1 cellular context compared by ENCODE assay signal in genomic region chr10:113680172-113681111, GRCh38.
TF ChIP-seq lines count a peak whose summit lies in the region.

No MANE protein-coding gene starts in this region.

TF ChIP-seq in GM12878, 131 proteins besides CTCF, POLR2A, EP300 and RAD21 (continued from another document and continues in another):
- TF ChIP-seq ZBTB33 (IDR thresholded peaks at IDR 0.05) (no peak), MXI1 (IDR thresholded peaks at IDR 0.05; ENCODE audit: low read depth, low read length) (no peak; the same call in 1 of the 2 replicates), MAX (IDR thresholded peaks at IDR 0.05; ENCODE audit: low read depth, low read length) (no peak), SRF (IDR thresholded peaks at IDR 0.05; ENCODE audit: low read depth in 2 of 2, low read length in 2 of 2) (no peak), E2F8 (IDR thresholded peaks at IDR 0.05; ENCODE audit: low read depth, partially characterized antibody) (no peak), ATF3 (IDR thresholded peaks at IDR 0.05; ENCODE audit: borderline replicate concordance, extremely low read depth, low read depth, low read length) (no peak), NR2C2 (IDR thresholded peaks at IDR 0.05; ENCODE audit: borderline replicate concordance, control insufficient read depth, insufficient read length, low read depth) (no peak), BRCA1 (IDR thresholded peaks at IDR 0.05; ENCODE audit: low read depth, low read length) (no peak), ZBTB40 (IDR thresholded peaks at IDR 0.05; ENCODE audit: borderline replicate concordance) (no peak), TCF7 (IDR thresholded peaks at IDR 0.05; ENCODE audit: borderline replicate concordance) (no peak), BCL3 (IDR thresholded peaks at IDR 0.05; ENCODE audit: borderline replicate concordance, insufficient read depth, low read depth, low read length, poor library complexity, severe bottlenecking) (no peak), CEBPZ (IDR thresholded peaks at IDR 0.05; ENCODE audit: low read depth, low read length) (no peak), EZH2 (IDR thresholded peaks at IDR 0.05; ENCODE audit: borderline replicate concordance, control insufficient read depth, low read depth, low read length) (no peak), ZNF622 (IDR thresholded peaks at IDR 0.05) (no peak), TCF3 (IDR thresholded peaks at IDR 0.05; ENCODE audit: borderline replicate concordance, insufficient read depth, low read depth, low read length) (0 out of 2 replicates have a peak, but pooled peaks have one; percentile 48), STAT1 (conservative IDR thresholded peaks at IDR 0.05) (no peak), E2F4 (IDR thresholded peaks at IDR 0.05; ENCODE audit: low read depth, low read length) (no peak), BCLAF1 (IDR thresholded peaks at IDR 0.05) (no peak), ZNF207 (IDR thresholded peaks at IDR 0.05; ENCODE audit: borderline replicate concordance) (no peak), ZNF217 (IDR thresholded peaks at IDR 0.05) (peak; percentile 17; the same call in 1 of the 2 replicates), RCOR1 (conservative IDR thresholded peaks at IDR 0.05; ENCODE audit: low read depth, low read length) (no peak), MEF2A (IDR thresholded peaks at IDR 0.05; ENCODE audit: insufficient read depth, low read depth, low read length) (no peak), USF1 (IDR thresholded peaks at IDR 0.05; ENCODE audit: borderline replicate concordance, extremely low read length, insufficient read depth, low read depth, low read length) (no peak), RELA (IDR thresholded peaks at IDR 0.05; ENCODE audit: borderline replicate concordance, partially characterized antibody) (no peak), RELB (IDR thresholded peaks at IDR 0.05; ENCODE audit: low read depth) (no peak), JUND (IDR thresholded peaks at IDR 0.05; ENCODE audit: low read depth, low read length) (no peak), SP1 (IDR thresholded peaks at IDR 0.05; ENCODE audit: low read depth, low read length) (no peak), SREBF2 (IDR thresholded peaks at IDR 0.05; ENCODE audit: low read length) (no peak), USF2 (IDR thresholded peaks at IDR 0.05; ENCODE audit: borderline replicate concordance, low read depth, low read length) (no peak), NRF1 (conservative IDR thresholded peaks at IDR 0.05; ENCODE audit: low read depth, low read length) (no peak), HDGF (IDR thresholded peaks at IDR 0.05) (no peak), MTA2 (IDR thresholded peaks at IDR 0.05; ENCODE audit: low read depth) (no peak), RBBP5 (conservative IDR thresholded peaks at IDR 0.05) (no peak), KDM1A (IDR thresholded peaks at IDR 0.05; ENCODE audit: borderline replicate concordance) (no peak)
